ENCODE assay signal across 26 cellular contexts in genomic region chr4:95715830-95716229, GRCh38.
"Had no signal": no experiment of that assay in that cellular context is flagged by ENCODE, and none has a peak within 500 bp of the region (broad histone marks: within the 10 kb centered on the region; RNA-seq: fewer than 3 reads in every experiment).

No MANE protein-coding gene starts in this region.

- H3K27me3 ChIP-seq: cardiac muscle cell, left lung, right atrium auricular region, stomach, suprapubic skin, tibial nerve, vagina had no signal

- H3K9me3 ChIP-seq: stomach, suprapubic skin, tibial nerve, vagina had no signal

- ATAC-seq: activated CD8-positive, alpha-beta T cell treated with anti-CD3 and anti-CD28 coated beads, Interleukin-2, amount 10 ng/mL, durations not matched to agents 7 days and 5 days; activated naive CD8-positive, alpha-beta T cell treated with anti-CD3 and anti-CD28 coated beads, Interleukin-2, amount 50 U/mL, for 24 hours; left lung; natural killer cell; stimulated activated effector memory CD8-positive, alpha-beta T cell treated with anti-CD3 and anti-CD28 coated beads, Interleukin-12 subunit alpha, Interleukin-12 subunit beta, amount 100 ng/mL, for 72 hours had no signal

- H3K4me3 Mint-ChIP-seq: activated CD8-positive, alpha-beta T cell treated with anti-CD3 and anti-CD28 coated beads, Interleukin-2, amount 10 ng/mL, durations not matched to agents 7 days and 5 days; activated naive CD8-positive, alpha-beta T cell treated with anti-CD3 and anti-CD28 coated beads, Interleukin-2, amount 50 U/mL, for 24 hours; activated T-helper 1 cell treated with anti-CD3 and anti-CD28 coated beads, Interleukin-12 subunit alpha, Interleukin-12 subunit beta, Interleukin-2, Interleukin-4 antibody, amounts not matched to agents 30 ng/mL and 10 ng/mL and 1 ng/mL, durations not matched to agents 14 hours and 24 hours and 36 hours; mesothelial cell of epicardium; natural killer cell; stimulated activated effector memory CD8-positive, alpha-beta T cell treated with anti-CD3 and anti-CD28 coated beads, Interleukin-12 subunit alpha, Interleukin-12 subunit beta, amount 100 ng/mL, for 72 hours; T-helper 2 cell treated with Interferon-gamma antibody and Interleukin-4, amounts not matched to agents 5 μg/mL and 100 μg/mL, for 36 hours had no signal

- DNase-seq: activated CD4-positive, alpha-beta T cell treated with anti-CD3 and anti-CD28 coated beads for 1 hour; activated CD4-positive, alpha-beta T cell treated with anti-CD3 and anti-CD28 coated beads, Interleukin-2, amount 50 U/mL, for 1 hour; activated CD8-positive, alpha-beta T cell treated with anti-CD3 and anti-CD28 coated beads, Interleukin-2, amount 10 ng/mL, durations not matched to agents 7 days and 5 days; activated gamma-delta T cell; activated naive CD4-positive, alpha-beta T cell treated with anti-CD3 and anti-CD28 coated beads, Interleukin-2, amount 50 U/mL, for 16 hours; activated naive CD8-positive, alpha-beta T cell treated with anti-CD3 and anti-CD28 coated beads, Interleukin-2, amount 50 U/mL, for 24 hours; cortex of kidney; erythroblast; glutamatergic neuron; hippocampal formation; kidney glomerular epithelial cell; left lung; natural killer cell; stimulated activated CD4-positive, alpha-beta T cell treated with anti-CD3 and anti-CD28 coated beads, Interleukin-12 subunit alpha, Interleukin-12 subunit beta, amount 100 ng/mL, for 4 hours; stomach had no signal

- H3K36me3 Mint-ChIP-seq: mesothelial cell of epicardium; natural killer cell; stimulated activated effector memory CD8-positive, alpha-beta T cell treated with anti-CD3 and anti-CD28 coated beads, Interleukin-12 subunit alpha, Interleukin-12 subunit beta, amount 100 ng/mL, for 72 hours had no signal

- H3K36me3 ChIP-seq: cardiac muscle cell, left lung, right atrium auricular region, stomach, suprapubic skin, tibial nerve, vagina had no signal

- H3K4me1 ChIP-seq: left lung, right atrium auricular region, stomach, suprapubic skin, tibial nerve, vagina had no signal

- H3K27me3 Mint-ChIP-seq: activated naive CD8-positive, alpha-beta T cell treated with anti-CD3 and anti-CD28 coated beads, Interleukin-2, amount 50 U/mL, for 24 hours; progenitor cell of endocrine pancreas had no signal

- H3K27ac Mint-ChIP-seq: activated CD8-positive, alpha-beta T cell treated with anti-CD3 and anti-CD28 coated beads, Interleukin-2, amount 10 ng/mL, durations not matched to agents 7 days and 5 days; activated naive CD8-positive, alpha-beta T cell treated with anti-CD3 and anti-CD28 coated beads, Interleukin-2, amount 50 U/mL, for 24 hours; activated T-helper 1 cell treated with anti-CD3 and anti-CD28 coated beads, Interleukin-12 subunit alpha, Interleukin-12 subunit beta, Interleukin-2, Interleukin-4 antibody, amounts not matched to agents 30 ng/mL and 10 ng/mL and 1 ng/mL, durations not matched to agents 14 hours and 24 hours and 36 hours; mesothelial cell of epicardium; natural killer cell; progenitor cell of endocrine pancreas; stimulated activated effector memory CD8-positive, alpha-beta T cell treated with anti-CD3 and anti-CD28 coated beads, Interleukin-12 subunit alpha, Interleukin-12 subunit beta, amount 100 ng/mL, for 72 hours; T-helper 2 cell treated with Interferon-gamma antibody and Interleukin-4, amounts not matched to agents 5 μg/mL and 100 μg/mL, for 36 hours had no signal

- H3K27ac ChIP-seq: cardiac muscle cell, left lung, right atrium auricular region, stomach, suprapubic skin, tibial nerve, vagina had no signal

- H3K4me1 Mint-ChIP-seq: activated naive CD8-positive, alpha-beta T cell treated with anti-CD3 and anti-CD28 coated beads, Interleukin-2, amount 50 U/mL, for 24 hours; mesothelial cell of epicardium; natural killer cell; stimulated activated effector memory CD8-positive, alpha-beta T cell treated with anti-CD3 and anti-CD28 coated beads, Interleukin-12 subunit alpha, Interleukin-12 subunit beta, amount 100 ng/mL, for 72 hours had no signal

- H3K9me3 Mint-ChIP-seq: activated naive CD8-positive, alpha-beta T cell treated with anti-CD3 and anti-CD28 coated beads, Interleukin-2, amount 50 U/mL, for 24 hours; T-helper 2 cell treated with Interferon-gamma antibody and Interleukin-4, amounts not matched to agents 5 μg/mL and 100 μg/mL, for 36 hours had no signal

- H3K4me3 ChIP-seq: cardiac muscle cell, left lung, lung, right atrium auricular region, stomach, suprapubic skin, tibial nerve, vagina had no signal
